Comparison of ENCODE assay signal across 12 cellular contexts in genomic region chr11:35223429-35223828, GRCh38.
DNase-seq lines count a peak whose midpoint lies in the region; ATAC-seq and TF ChIP-seq lines count a peak whose summit lies in the region.
"Had no signal": no experiment of that assay in that cellular context is flagged by ENCODE, and none has a peak within 500 bp of the region (broad histone marks: within the 10 kb centered on the region; RNA-seq: fewer than 3 reads in every experiment).

No MANE protein-coding gene starts in this region.

- H3K27me3 Mint-ChIP-seq in brain (peaks cover 13% of the 10 kb centered on the region), mesothelial cell of epicardium (ENCODE audit: low read depth) (peaks cover 9% of the 10 kb centered on the region)
- H3K27me3 Mint-ChIP-seq: activated CD8-positive, alpha-beta T cell treated with anti-CD3 and anti-CD28 coated beads for 36 hours had no signal

- DNase-seq in AG10803 (ENCODE audit: low read depth), result peak; percentile 89
- peak; percentile 64 for DNase-seq in HFF-Myc (ENCODE audit: extremely low read depth, low read depth)
- DNase-seq in mesothelial cell of epicardium (ENCODE audit: low spot score in 2 of 2, unreplicated experiment in 2 of 2), result peak; percentile 24 to 48
- no peak for DNase-seq in stimulated activated CD4-positive, alpha-beta T cell treated with anti-CD3 and anti-CD28 coated beads, Interleukin-12 subunit alpha, Interleukin-12 subunit beta, amount 100 ng/mL, for 4 hours
- DNase-seq: activated CD8-positive, alpha-beta T cell treated with anti-CD3 and anti-CD28 coated beads for 36 hours; DMS53; thyroid gland had no signal

- H3K9me3 Mint-ChIP-seq in brain (no peaks in the 10 kb centered on the region), mesothelial cell of epicardium (no peaks in the 10 kb centered on the region)
- H3K9me3 Mint-ChIP-seq: activated CD8-positive, alpha-beta T cell treated with anti-CD3 and anti-CD28 coated beads for 36 hours had no signal

- TF ChIP-seq CTCF in AG10803 (conservative IDR thresholded peaks at IDR 0.05; ENCODE audit: low read length) (no peak), HFF-Myc (IDR thresholded peaks at IDR 0.05; ENCODE audit: low read depth, low read length, missing control alignments) (no peak), brain (conservative IDR thresholded peaks at IDR 0.05) (no peak), mesothelial cell of epicardium (IDR thresholded peaks at IDR 0.05; ENCODE audit: unreplicated experiment) (no peak)

- peak overlapping the region; percentile 4 to 60 (median 24) for H3K4me3 Mint-ChIP-seq in brain
- H3K4me3 Mint-ChIP-seq in mesothelial cell of epicardium, result no peak overlapping the region
- H3K4me3 Mint-ChIP-seq: activated CD8-positive, alpha-beta T cell treated with anti-CD3 and anti-CD28 coated beads for 36 hours had no signal

- H3K4me1 Mint-ChIP-seq in brain (peaks cover 42% of the 10 kb centered on the region), mesothelial cell of epicardium (peaks cover 12% of the 10 kb centered on the region)

- H3K27ac Mint-ChIP-seq in brain (peak overlapping the region; percentile 19 to 76 (median 67)), mesothelial cell of epicardium (peak overlapping the region; percentile 28)
- H3K27ac Mint-ChIP-seq: activated CD8-positive, alpha-beta T cell treated with anti-CD3 and anti-CD28 coated beads for 36 hours had no signal

- H3K4me3 ChIP-seq in AG10803 (ENCODE audit: low read length) (no peak overlapping the region), HFF-Myc (replicated peaks; ENCODE audit: low read depth, low read length) (no peak overlapping the region)
- H3K4me3 ChIP-seq: SJSA1, thyroid gland had no signal

- H3K36me3 Mint-ChIP-seq in brain (peaks cover 11% of the 10 kb centered on the region), mesothelial cell of epicardium (no peaks in the 10 kb centered on the region)

- ATAC-seq in GM21367 (IDR thresholded peaks at IDR 0.05; ENCODE audit: unreplicated experiment) (no peak), GM19455 (IDR thresholded peaks at IDR 0.05; ENCODE audit: unreplicated experiment) (no peak), GM21619 (IDR thresholded peaks at IDR 0.05; ENCODE audit: unreplicated experiment) (no peak)
- ATAC-seq: activated CD8-positive, alpha-beta T cell treated with anti-CD3 and anti-CD28 coated beads for 36 hours had no signal
